8 cellular contexts compared by ENCODE assay signal in the genomic region with DNA sequence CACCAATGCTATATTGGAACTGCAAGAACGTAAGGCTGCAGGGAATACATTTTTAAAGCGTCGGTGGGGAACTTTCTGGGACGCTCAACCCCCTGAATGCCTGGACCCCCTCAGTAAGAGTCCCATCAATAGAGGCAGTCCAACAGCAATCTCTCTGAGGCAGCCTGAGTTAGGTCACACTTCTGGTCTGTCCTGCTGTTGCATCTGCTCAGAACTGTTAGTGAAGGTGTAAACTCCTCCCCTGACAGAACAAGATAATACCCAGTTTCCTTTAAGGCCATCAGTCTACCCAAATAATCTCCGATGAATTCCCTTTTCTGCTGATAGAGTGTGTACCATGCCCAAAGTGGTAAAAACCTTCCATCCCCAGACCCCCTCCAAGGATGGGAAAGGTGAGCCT. TPM values are rescaled to one million over a fixed set of nuclear protein-coding genes. Genes with fewer than 3 reads are reported as not detected.
DNase-seq lines count a peak whose midpoint lies in the region; ATAC-seq and TF ChIP-seq lines count a peak whose summit lies in the region.

No MANE protein-coding gene starts in this region.

- 0 out of 2 replicates have a peak, but pooled peaks cover 4% of the 10 kb centered on the region for H3K9me3 ChIP-seq in iPS-20b (ENCODE audit: insufficient read depth, low read depth, low read length)
- no peaks in the 10 kb centered on the region for H3K9me3 ChIP-seq in stomach smooth muscle (ENCODE audit: control insufficient read depth in 2 of 2, low read length in 2 of 2)

- TF ChIP-seq CTCF in GM10248 (IDR thresholded peaks at IDR 0.05; ENCODE audit: control extremely low read depth, extremely low read depth, low read depth, missing control alignments): no peak

- H3K4me3 Mint-ChIP-seq in activated CD4-positive, alpha-beta T cell treated with anti-CD3 and anti-CD28 coated beads, Interleukin-2, amount 10 ng/mL, durations not matched to agents 7 days and 5 days: peak overlapping the region; percentile 98
- peak overlapping the region; percentile 96 for H3K4me3 Mint-ChIP-seq in activated CD4-positive, alpha-beta memory T cell treated with anti-CD3 and anti-CD28 coated beads for 36 hours

- CTCF ChIA-PET in activated CD4-positive, alpha-beta T cell treated with anti-CD3 and anti-CD28 coated beads, Interleukin-2, amount 10 ng/mL, durations not matched to agents 7 days and 5 days (lab: Charles Lee): no interaction called here
- CTCF ChIA-PET in activated CD4-positive, alpha-beta memory T cell treated with anti-CD3 and anti-CD28 coated beads for 36 hours (lab: Charles Lee): interaction anchor here (1.1 to 1.5 kb wide), 2 partner anchors 181 to 407 kb away, joined by 3 to 4 read pairs; a partner anchor contains a TSS
- CTCF ChIA-PET in GM10248 (lab: Yijun Ruan, JAX): interaction anchor here (1.4 to 1.9 kb wide), 2 partner anchors 18 to 1897 kb away, joined by 3 to 9 read pairs; no protein-coding TSS in a partner anchor

- H3K4me1 ChIP-seq in iPS-20b (ENCODE audit: insufficient read depth, low read length) (peaks cover 8% of the 10 kb centered on the region; the same call in 1 of the 2 replicates), stomach smooth muscle (ENCODE audit: control insufficient read depth, insufficient read depth, low read length) (peaks cover 18% of the 10 kb centered on the region)

- H3K27ac Mint-ChIP-seq in activated CD4-positive, alpha-beta T cell treated with anti-CD3 and anti-CD28 coated beads, Interleukin-2, amount 10 ng/mL, durations not matched to agents 7 days and 5 days: no peak overlapping the region
- no peak overlapping the region for H3K27ac Mint-ChIP-seq in activated CD4-positive, alpha-beta memory T cell treated with anti-CD3 and anti-CD28 coated beads for 36 hours

- peaks cover 36% of the 10 kb centered on the region for H3K4me1 Mint-ChIP-seq in activated CD4-positive, alpha-beta T cell treated with anti-CD3 and anti-CD28 coated beads, Interleukin-2, amount 10 ng/mL, durations not matched to agents 7 days and 5 days
- peaks cover 36% of the 10 kb centered on the region for H3K4me1 Mint-ChIP-seq in activated CD4-positive, alpha-beta memory T cell treated with anti-CD3 and anti-CD28 coated beads for 36 hours (ENCODE audit: low read depth)

- ATAC-seq in GM21723 (IDR thresholded peaks at IDR 0.05; ENCODE audit: unreplicated experiment): no peak

- peaks cover 10% of the 10 kb centered on the region for H3K36me3 Mint-ChIP-seq in activated CD4-positive, alpha-beta T cell treated with anti-CD3 and anti-CD28 coated beads, Interleukin-2, amount 10 ng/mL, durations not matched to agents 7 days and 5 days (ENCODE audit: low read depth)
- H3K36me3 Mint-ChIP-seq in activated CD4-positive, alpha-beta memory T cell treated with anti-CD3 and anti-CD28 coated beads for 36 hours: peaks cover 9% of the 10 kb centered on the region

- no peaks in the 10 kb centered on the region for H3K27me3 ChIP-seq in iPS-20b (ENCODE audit: insufficient read depth, low read length)
- no peaks in the 10 kb centered on the region for H3K27me3 ChIP-seq in stomach smooth muscle (ENCODE audit: control insufficient read depth in 1 of 2, insufficient read depth in 2 of 2, low read length in 2 of 2)

- POLR2A ChIA-PET in activated CD4-positive, alpha-beta T cell treated with anti-CD3 and anti-CD28 coated beads, Interleukin-2, amount 10 ng/mL, durations not matched to agents 7 days and 5 days (lab: Charles Lee): no interaction called here
- POLR2A ChIA-PET in activated CD4-positive, alpha-beta memory T cell treated with anti-CD3 and anti-CD28 coated beads for 36 hours (lab: Charles Lee): no interaction called here
- POLR2A ChIA-PET in GM10248 (lab: Yijun Ruan, JAX): no interaction called here

- H3K36me3 ChIP-seq in iPS-20b (ENCODE audit: insufficient read depth, low read depth, low read length) (no peaks in the 10 kb centered on the region), stomach smooth muscle (ENCODE audit: control insufficient read depth in 2 of 2, insufficient read depth in 2 of 2, low read length in 2 of 2) (no peaks in the 10 kb centered on the region)

- H3K9me3 Mint-ChIP-seq in activated CD4-positive, alpha-beta T cell treated with anti-CD3 and anti-CD28 coated beads, Interleukin-2, amount 10 ng/mL, durations not matched to agents 7 days and 5 days: peaks cover 12% of the 10 kb centered on the region
- peaks cover 14% of the 10 kb centered on the region for H3K9me3 Mint-ChIP-seq in activated CD4-positive, alpha-beta memory T cell treated with anti-CD3 and anti-CD28 coated beads for 36 hours

- peak overlapping the region; percentile 100 for H3K4me3 ChIP-seq in iPS-20b (ENCODE audit: low read length)
- H3K4me3 ChIP-seq in stomach smooth muscle (ENCODE audit: low read length in 2 of 2): peak overlapping the region; percentile 79 to 97

- intact Hi-C loops in activated CD4-positive, alpha-beta memory T cell treated with anti-CD3 and anti-CD28 coated beads for 36 hours (cut with micrococcal nuclease): loop anchor here (5.0 to 10.0 kb wide), 2 partner anchors 388 to 1810 kb away; a partner anchor contains a TSS

- DNase-seq in activated CD4-positive, alpha-beta T cell treated with anti-CD3 and anti-CD28 coated beads, Interleukin-2, amount 10 ng/mL, durations not matched to agents 7 days and 5 days: no peak
- DNase-seq in activated CD4-positive, alpha-beta T cell treated with anti-CD3 and anti-CD28 coated beads for 48 hours: no peak
- no peak for DNase-seq in activated CD4-positive, alpha-beta memory T cell treated with anti-CD3 and anti-CD28 coated beads for 36 hours
- DNase-seq in NCI-H82 treated with DMSO at 0.1 percent for 48 hours (lab: John Stamatoyannopoulos, UW; ENCODE audit: unreplicated experiment): no peak
- DNase-seq in GM10248 (ENCODE audit: extremely low spot score): no peak

- no peak overlapping the region for H3K27ac ChIP-seq in iPS-20b (ENCODE audit: low read length)
- no peak overlapping the region for H3K27ac ChIP-seq in stomach smooth muscle (ENCODE audit: low read length)

- H3K9ac ChIP-seq in iPS-20b (ENCODE audit: low read depth, low read length) (peak overlapping the region; percentile 62; the same call in 1 of the 2 replicates), stomach smooth muscle (ENCODE audit: low read length in 2 of 2) (peak overlapping the region; percentile 75 to 96)

- H3K27me3 Mint-ChIP-seq in activated CD4-positive, alpha-beta T cell treated with anti-CD3 and anti-CD28 coated beads, Interleukin-2, amount 10 ng/mL, durations not matched to agents 7 days and 5 days: no peaks in the 10 kb centered on the region
- H3K27me3 Mint-ChIP-seq in activated CD4-positive, alpha-beta memory T cell treated with anti-CD3 and anti-CD28 coated beads for 36 hours: no peaks in the 10 kb centered on the region

RNA-seq across cellular contexts. Expression of a gene that starts 1.1 kb away (rescaled TPM):
- 10 to 100 TPM; 18.9 to 21.3 TPM for total RNA-seq in activated CD4-positive, alpha-beta T cell treated with anti-CD3 and anti-CD28 coated beads, Interleukin-2, amount 10 ng/mL, durations not matched to agents 7 days and 5 days
- 10 to 100 TPM; 21.3 to 22.0 TPM for total RNA-seq in activated CD4-positive, alpha-beta memory T cell treated with anti-CD3 and anti-CD28 coated beads for 36 hours
